1 cellular context compared by ENCODE assay signal in genomic region chr2:241864168-241864896, GRCh38.
TF ChIP-seq lines count a peak whose summit lies in the region.

No MANE protein-coding gene starts in this region.

TF ChIP-seq in IMR-90, 13 proteins besides CTCF, POLR2A, EP300 and RAD21:
- TF ChIP-seq MXI1 (IDR thresholded peaks at IDR 0.05; ENCODE audit: borderline replicate concordance, low read depth, low read length) (no peak), SMC3 (IDR thresholded peaks at IDR 0.05; ENCODE audit: low read depth, low read length) (no peak), USF2 (IDR thresholded peaks at IDR 0.05; ENCODE audit: low read depth, low read length) (no peak), MAZ (IDR thresholded peaks at IDR 0.05; ENCODE audit: borderline replicate concordance, low read depth, low read length) (no peak)
